ENCODE assay signal across 8 cellular contexts in the genomic region with DNA sequence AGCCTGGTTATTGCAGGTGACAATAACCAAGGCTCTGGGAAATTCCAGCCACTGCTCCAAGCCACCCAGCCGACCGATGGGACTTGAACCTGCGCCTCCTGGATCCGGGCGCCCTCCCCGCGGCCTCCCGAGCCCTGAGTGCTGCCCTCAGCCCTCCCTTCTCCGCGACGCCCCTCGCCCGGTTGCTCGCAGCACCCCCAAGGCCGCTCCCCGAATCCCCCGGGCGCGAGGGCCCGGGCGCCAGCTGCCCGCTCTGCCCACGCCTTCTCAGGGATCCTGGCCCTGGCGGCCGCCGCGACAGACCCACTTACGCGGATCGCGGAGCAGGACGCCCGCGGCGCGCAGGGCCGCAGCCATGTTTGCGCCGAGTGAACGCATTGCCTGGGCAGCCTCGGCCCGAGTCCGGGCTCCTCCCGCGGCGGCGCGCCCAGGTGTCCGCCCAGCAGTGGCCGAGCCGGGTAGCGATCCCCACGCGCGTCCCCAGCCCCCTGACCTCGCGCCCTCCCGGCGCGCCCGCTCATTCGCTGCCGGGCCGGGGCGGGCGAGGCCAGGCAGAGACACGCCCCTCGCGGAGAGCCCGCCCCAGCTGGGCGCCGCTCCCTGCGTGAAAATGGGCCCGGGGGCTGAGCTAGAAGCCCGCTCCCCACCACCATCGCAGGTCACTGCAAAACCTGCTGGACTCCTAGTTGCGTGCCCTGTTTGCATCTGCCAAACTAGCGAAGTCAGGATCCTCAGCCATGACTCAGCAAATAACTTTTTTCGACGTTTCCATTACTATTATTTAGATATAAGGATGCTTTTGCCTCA. TPM values are rescaled to one million over a fixed set of nuclear protein-coding genes. Genes with fewer than 3 reads are reported as not detected.
DNase-seq lines count a peak whose midpoint lies in the region; ATAC-seq and TF ChIP-seq lines count a peak whose summit lies in the region.

A gene with protein sequence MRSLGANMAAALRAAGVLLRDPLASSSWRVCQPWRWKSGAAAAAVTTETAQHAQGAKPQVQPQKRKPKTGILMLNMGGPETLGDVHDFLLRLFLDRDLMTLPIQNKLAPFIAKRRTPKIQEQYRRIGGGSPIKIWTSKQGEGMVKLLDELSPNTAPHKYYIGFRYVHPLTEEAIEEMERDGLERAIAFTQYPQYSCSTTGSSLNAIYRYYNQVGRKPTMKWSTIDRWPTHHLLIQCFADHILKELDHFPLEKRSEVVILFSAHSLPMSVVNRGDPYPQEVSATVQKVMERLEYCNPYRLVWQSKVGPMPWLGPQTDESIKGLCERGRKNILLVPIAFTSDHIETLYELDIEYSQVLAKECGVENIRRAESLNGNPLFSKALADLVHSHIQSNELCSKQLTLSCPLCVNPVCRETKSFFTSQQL (minus strand): TSS at position 460 of the 807 bp plus-strand sequence. CDS start 82 bp downstream, at position 378.

- no peaks in the 10 kb centered on the region for H3K9me2 ChIP-seq in OCI-LY7 (ENCODE audit: insufficient read depth, low read length)

- no peaks in the 10 kb centered on the region for H3K27me3 ChIP-seq in mucosa of rectum (ENCODE audit: control insufficient read depth in 2 of 2, insufficient read depth in 2 of 2, low read length in 2 of 2)

- H3K9ac ChIP-seq in mucosa of rectum (ENCODE audit: low read depth in 1 of 2, low read length in 2 of 2): peak within 1 kb of the TSS; percentile 72 to 92

- peak within 1 kb of the TSS; percentile 94 for H2AFZ ChIP-seq in OCI-LY7 (ENCODE audit: low read length)

- BruUV-seq in OCI-LY7 (replicated peaks; lab: Mats Ljungman, UMichigan): no TSS peak

- POLR2A ChIA-PET in OCI-LY7 (lab: Charles Lee): no interaction called here

- peaks cover 11% of the 10 kb centered on the region for H3K4me1 ChIP-seq in OCI-LY7 (ENCODE audit: insufficient read depth, low read length, poor library complexity, severe bottlenecking)
- peaks cover 10 to 12% of the 10 kb centered on the region in 2 donors for H3K4me1 ChIP-seq in mucosa of rectum (ENCODE audit: control insufficient read depth in 2 of 2, insufficient read depth in 2 of 2, low read length in 2 of 2)

- H3K4me3 ChIP-seq in OCI-LY7 (ENCODE audit: low read depth, low read length, poor library complexity, severe bottlenecking) (peak within 1 kb of the TSS; percentile 84), epithelial cell of proximal tubule (ENCODE audit: low read depth, low read length) (peak within 1 kb of the TSS; percentile 75), mucosa of rectum (ENCODE audit: low read length in 2 of 2) (peak within 1 kb of the TSS; percentile 88 to 90)

- H3K27ac ChIP-seq in C4-2B (peak within 1 kb of the TSS; percentile 92), OCI-LY7 (ENCODE audit: low read depth, low read length, poor library complexity, severe bottlenecking) (no peak within 1 kb of the TSS), mucosa of rectum (ENCODE audit: low read depth in 2 of 2, low read length in 2 of 2) (peak within 1 kb of the TSS; percentile 78 to 84)

- peak within 1 kb of the TSS; percentile 87 for H3K4me2 ChIP-seq in OCI-LY7 (ENCODE audit: low read length)

- H3K79me2 ChIP-seq in OCI-LY7 (ENCODE audit: insufficient read depth, low read depth, low read length): no peaks in the 10 kb centered on the region

- no peaks in the 10 kb centered on the region for H3K36me3 ChIP-seq in OCI-LY7 (ENCODE audit: insufficient read depth, low read length)
- no peaks in the 10 kb centered on the region for H3K36me3 ChIP-seq in mucosa of rectum (ENCODE audit: control insufficient read depth in 2 of 2, insufficient read depth in 2 of 2, low read length in 2 of 2)

- DNase-seq in GM19240 (ENCODE audit: insufficient read length, low spot score) (peak; percentile 41), OCI-LY7 (ENCODE audit: low spot score) (peak; percentile 37), activated T-cell treated with anti-CD3 and anti-CD28 coated beads for 4 hours (peak; percentile 39), epithelial cell of proximal tubule (ENCODE audit: low read depth) (no peak)
- peak; percentile 74 for DNase-seq in stimulated activated CD8-positive, alpha-beta memory T cell treated with anti-CD3 and anti-CD28 coated beads, Interleukin-4, amount 100 ng/mL, for 48 hours

- intact Hi-C loops in OCI-LY7 (cut with micrococcal nuclease; ENCODE audit: unreplicated experiment): no loop called here

- no peaks in the 10 kb centered on the region for H4K20me1 ChIP-seq in OCI-LY7 (ENCODE audit: insufficient read depth, low read length)

- CTCF ChIA-PET in OCI-LY7 (lab: Charles Lee; ENCODE audit: unreplicated experiment): no interaction called here

- H3K9me3 ChIP-seq in OCI-LY7 (ENCODE audit: low read length): no peaks in the 10 kb centered on the region
- no peaks in the 10 kb centered on the region for H3K9me3 ChIP-seq in mucosa of rectum (ENCODE audit: control insufficient read depth in 2 of 2, low read length in 2 of 2)

- peak; percentile 81 for ATAC-seq in HG03457 (IDR thresholded peaks at IDR 0.05; ENCODE audit: unreplicated experiment)

- no peak for TF ChIP-seq CTCF in C4-2B (conservative IDR thresholded peaks at IDR 0.05)
- TF ChIP-seq CTCF in OCI-LY7 (conservative IDR thresholded peaks at IDR 0.05; ENCODE audit: low read length): no peak
- TF ChIP-seq CTCF in epithelial cell of proximal tubule (conservative IDR thresholded peaks at IDR 0.05; ENCODE audit: low read depth, low read length): no peak

RNA-seq across cellular contexts. Expression of the gene that starts here (rescaled TPM):
- 14.2 and 14.5 TPM in 2 replicates for total RNA-seq in OCI-LY7 (2014; rRNA removed; shearing (Covaris generic))
- 5.0 and 5.3 TPM in 2 replicates for total RNA-seq in OCI-LY7 (2022)
- total RNA-seq in epithelial cell of proximal tubule: 28.7 and 43.1 TPM in 2 replicates
